Comparison of ENCODE assay signal across 20 cellular contexts in the genomic region with DNA sequence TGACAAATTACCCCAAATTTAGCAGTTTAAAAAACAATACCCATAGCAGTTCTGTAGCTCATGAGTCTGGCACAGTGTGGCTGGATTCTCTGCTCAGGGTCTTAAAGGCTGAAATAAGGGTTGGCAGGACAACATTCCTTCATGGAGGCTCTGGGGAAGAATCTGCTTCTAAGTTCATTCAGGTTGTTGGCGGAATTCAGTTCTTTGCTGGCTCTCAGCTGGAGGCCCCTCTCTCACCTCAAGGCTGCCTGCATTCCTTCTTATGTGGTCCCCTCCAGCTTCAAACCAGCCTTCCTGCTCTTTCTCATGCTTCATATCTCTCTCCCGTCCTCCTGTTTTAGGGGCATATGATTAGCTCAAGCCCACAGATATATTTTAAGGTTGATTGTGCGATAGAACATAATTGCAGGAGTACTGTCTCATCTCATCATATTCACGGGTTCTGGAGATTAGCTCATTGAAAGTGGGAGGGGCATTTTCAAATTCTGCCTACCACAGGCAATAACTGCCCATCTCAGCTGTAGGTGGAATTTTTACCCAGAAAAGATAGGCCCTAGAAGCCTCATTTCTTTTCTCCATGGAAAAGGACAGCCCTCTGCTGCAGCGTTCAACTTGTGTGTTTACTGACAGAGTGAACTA. TPM values are rescaled to one million over a fixed set of nuclear protein-coding genes. Genes with fewer than 3 reads are reported as not detected.
DNase-seq lines count a peak whose midpoint lies in the region; ATAC-seq and TF ChIP-seq lines count a peak whose summit lies in the region.
"Had no signal": no experiment of that assay in that cellular context is flagged by ENCODE, and none has a peak within 500 bp of the region (broad histone marks: within the 10 kb centered on the region; RNA-seq: fewer than 3 reads in every experiment).

No MANE protein-coding gene starts in this region.

- H3K4me3 Mint-ChIP-seq in activated naive CD8-positive, alpha-beta T cell treated with anti-CD3 and anti-CD28 coated beads, Interleukin-2, amount 50 U/mL, for 24 hours, result no peak overlapping the region
- H3K4me3 Mint-ChIP-seq: dendritic cell treated with granulocyte-macrophage colony-stimulating factor and Interleukin-4, amounts not matched to agents 40 ng/mL and 50 ng/mL, for 4 days had no signal

- no peak for ATAC-seq in activated naive CD8-positive, alpha-beta T cell treated with anti-CD3 and anti-CD28 coated beads, Interleukin-2, amount 50 U/mL, for 24 hours
- ATAC-seq in GM19397 (IDR thresholded peaks at IDR 0.05; ENCODE audit: unreplicated experiment), result no peak
- ATAC-seq: activated CD4-positive, CD25-positive, alpha-beta regulatory T cell treated with anti-CD3 and anti-CD28 coated beads, Interleukin-2, amount 50 U/mL, for 24 hours; left colon had no signal

- H3K9me3 ChIP-seq in cardiac muscle cell (ENCODE audit: low read depth) (no peaks in the 10 kb centered on the region), iPS-20b (ENCODE audit: insufficient read depth, low read depth, low read length) (no peaks in the 10 kb centered on the region)
- H3K9me3 ChIP-seq: esophagus muscularis mucosa, right atrium auricular region, transverse colon had no signal

- peaks cover 35% of the 10 kb centered on the region for H3K36me3 Mint-ChIP-seq in activated naive CD8-positive, alpha-beta T cell treated with anti-CD3 and anti-CD28 coated beads, Interleukin-2, amount 50 U/mL, for 24 hours (ENCODE audit: low read depth)

- peaks cover 11% of the 10 kb centered on the region for H3K4me1 Mint-ChIP-seq in activated naive CD8-positive, alpha-beta T cell treated with anti-CD3 and anti-CD28 coated beads, Interleukin-2, amount 50 U/mL, for 24 hours

- no peaks in the 10 kb centered on the region for H3K27me3 Mint-ChIP-seq in activated naive CD8-positive, alpha-beta T cell treated with anti-CD3 and anti-CD28 coated beads, Interleukin-2, amount 50 U/mL, for 24 hours
- H3K27me3 Mint-ChIP-seq: dendritic cell treated with granulocyte-macrophage colony-stimulating factor and Interleukin-4, amounts not matched to agents 40 ng/mL and 50 ng/mL, for 4 days had no signal

- H3K27me3 ChIP-seq in cardiac muscle cell, result no peaks in the 10 kb centered on the region
- H3K27me3 ChIP-seq in iPS-20b (ENCODE audit: insufficient read depth, low read length), result no peaks in the 10 kb centered on the region
- H3K27me3 ChIP-seq: esophagus muscularis mucosa, right atrium auricular region, transverse colon had no signal

- no peak overlapping the region for H3K4me3 ChIP-seq in cardiac muscle cell
- H3K4me3 ChIP-seq in iPS-20b (ENCODE audit: low read length), result no peak overlapping the region
- H3K4me3 ChIP-seq: esophagus muscularis mucosa, right atrium auricular region, transverse colon had no signal

- H3K36me3 ChIP-seq in cardiac muscle cell (peaks cover 44% of the 10 kb centered on the region), iPS-20b (ENCODE audit: insufficient read depth, low read depth, low read length) (peaks cover 70% of the 10 kb centered on the region)

- H3K9ac ChIP-seq in iPS-20b (ENCODE audit: low read depth, low read length), result no peak overlapping the region; the same call in 1 of the 2 replicates

- intact Hi-C loops in cardiac septum (cut with DNase I), result no loop called here

- peak overlapping the region; percentile 64 for H3K27ac ChIP-seq in cardiac muscle cell
- peak overlapping the region; percentile 17 for H3K27ac ChIP-seq in iPS-20b (ENCODE audit: low read length)
- H3K27ac ChIP-seq in substantia nigra (ENCODE audit: low read depth, low read length, poor library complexity, severe bottlenecking), result peak overlapping the region; percentile 58
- H3K27ac ChIP-seq: right atrium auricular region, transverse colon had no signal

- DNase-seq in cardiac muscle cell (ENCODE audit: low read depth in 1 of 2, low spot score in 1 of 2), result no peak
- DNase-seq in cardiac septum (ENCODE audit: low spot score), result no peak
- DNase-seq in activated naive CD8-positive, alpha-beta T cell treated with anti-CD3 and anti-CD28 coated beads, Interleukin-2, amount 50 U/mL, for 24 hours, result no peak
- no peak for DNase-seq in substantia nigra (lab: John Stamatoyannopoulos, UW)
- DNase-seq in retina, result no peak
- no peak for DNase-seq in SK-N-DZ (ENCODE audit: low spot score)
- DNase-seq: activated CD8-positive, alpha-beta memory T cell treated with anti-CD3 and anti-CD28 coated beads, Interleukin-2, amount 50 U/mL, for 4 hours; Calu3; glutamatergic neuron; left colon; NCI-H2029; stimulated activated CD4-positive, alpha-beta T cell treated with anti-CD3 and anti-CD28 coated beads, Interleukin-2, amount 100 ng/mL, for 24 hours; T-helper 1 cell; transverse colon had no signal

- H3K4me1 ChIP-seq in cardiac muscle cell (ENCODE audit: low read depth) (peaks cover 5% of the 10 kb centered on the region), iPS-20b (ENCODE audit: insufficient read depth, low read length) (peaks cover 31% of the 10 kb centered on the region)

- peak overlapping the region; percentile 40 for H3K27ac Mint-ChIP-seq in activated naive CD8-positive, alpha-beta T cell treated with anti-CD3 and anti-CD28 coated beads, Interleukin-2, amount 50 U/mL, for 24 hours
- H3K27ac Mint-ChIP-seq: dendritic cell treated with granulocyte-macrophage colony-stimulating factor and Interleukin-4, amounts not matched to agents 40 ng/mL and 50 ng/mL, for 4 days had no signal

- TF ChIP-seq CTCF in cardiac muscle cell (IDR thresholded peaks at IDR 0.05; ENCODE audit: low read depth, low read length), result no peak

- no peaks in the 10 kb centered on the region for H3K9me3 Mint-ChIP-seq in activated naive CD8-positive, alpha-beta T cell treated with anti-CD3 and anti-CD28 coated beads, Interleukin-2, amount 50 U/mL, for 24 hours
- H3K9me3 Mint-ChIP-seq: dendritic cell treated with granulocyte-macrophage colony-stimulating factor and Interleukin-4, amounts not matched to agents 40 ng/mL and 50 ng/mL, for 4 days had no signal

RNA-seq across cellular contexts. Expression of gene ZBTB47, which starts 5.6 kb away (rescaled TPM):
- total RNA-seq in cardiac muscle cell (20.0 and 30.1 TPM in 2 replicates), cardiac septum (202 TPM)
- 4.1 and 5.4 TPM in 2 replicates for polyA plus RNA-seq in cardiac muscle cell
- 3.1 and 4.7 TPM in 2 replicates for polyA plus RNA-seq in SK-N-DZ (2014; cell fraction: cytosol; rRNA removed)
- 5.1 and 5.3 TPM in 2 replicates for polyA plus RNA-seq in SK-N-DZ (2014; cell fraction: nucleus; rRNA removed)

RNA-seq across cellular contexts. Expression of gene KLHL40, which starts 37.4 kb away (rescaled TPM):
- total RNA-seq in cardiac muscle cell (0.14 and 0.39 TPM in 2 replicates), cardiac septum (0.57 TPM)
- 0.39 and 0.66 TPM in 2 replicates for polyA plus RNA-seq in cardiac muscle cell
- not detected in 2 replicates for polyA plus RNA-seq in SK-N-DZ (2014; cell fraction: cytosol; rRNA removed)
- not detected in 2 replicates for polyA plus RNA-seq in SK-N-DZ (2014; cell fraction: nucleus; rRNA removed)
- total RNA-seq: Calu3, left colon had no signal

RNA-seq across cellular contexts. Expression of gene NKTR, which starts 47.5 kb away (rescaled TPM):
- total RNA-seq in cardiac muscle cell (24.6 and 75.3 TPM in 2 replicates), cardiac septum (35.1 TPM)
- polyA plus RNA-seq in cardiac muscle cell, result 50.5 and 79.5 TPM in 2 replicates
- polyA plus RNA-seq in SK-N-DZ (2014; cell fraction: cytosol; rRNA removed), result 18.0 and 31.5 TPM in 2 replicates
- polyA plus RNA-seq in SK-N-DZ (2014; cell fraction: nucleus; rRNA removed), result 131 and 159 TPM in 2 replicates

RNA-seq across cellular contexts. Expression of gene HHATL, which starts 54.7 kb away (rescaled TPM):
- total RNA-seq in cardiac muscle cell, result 4.6 and 7.8 TPM in 2 replicates
- polyA plus RNA-seq in cardiac muscle cell, result 8.1 and 17.4 TPM in 2 replicates
- 505 TPM for total RNA-seq in cardiac septum
- polyA plus RNA-seq in SK-N-DZ (2014; cell fraction: cytosol; rRNA removed), result 0.19 TPM in 1 of 2 replicates, not detected in the other
- 1.1 TPM in 1 of 2 replicates, not detected in the other for polyA plus RNA-seq in SK-N-DZ (2014; cell fraction: nucleus; rRNA removed)
- total RNA-seq: Calu3 had no signal

RNA-seq across cellular contexts. Expression of gene SS18L2, which starts 57.3 kb away (rescaled TPM):
- total RNA-seq in cardiac muscle cell, result 8.9 and 9.7 TPM in 2 replicates
- polyA plus RNA-seq in cardiac muscle cell, result 33.2 and 49.7 TPM in 2 replicates
- 9.6 TPM for total RNA-seq in cardiac septum
- polyA plus RNA-seq in SK-N-DZ (2014; cell fraction: cytosol; rRNA removed), result 38.6 and 38.8 TPM in 2 replicates
- polyA plus RNA-seq in SK-N-DZ (2014; cell fraction: nucleus; rRNA removed), result 25.7 and 37.1 TPM in 2 replicates
